1 cellular context compared by ENCODE assay signal in the genomic region with DNA sequence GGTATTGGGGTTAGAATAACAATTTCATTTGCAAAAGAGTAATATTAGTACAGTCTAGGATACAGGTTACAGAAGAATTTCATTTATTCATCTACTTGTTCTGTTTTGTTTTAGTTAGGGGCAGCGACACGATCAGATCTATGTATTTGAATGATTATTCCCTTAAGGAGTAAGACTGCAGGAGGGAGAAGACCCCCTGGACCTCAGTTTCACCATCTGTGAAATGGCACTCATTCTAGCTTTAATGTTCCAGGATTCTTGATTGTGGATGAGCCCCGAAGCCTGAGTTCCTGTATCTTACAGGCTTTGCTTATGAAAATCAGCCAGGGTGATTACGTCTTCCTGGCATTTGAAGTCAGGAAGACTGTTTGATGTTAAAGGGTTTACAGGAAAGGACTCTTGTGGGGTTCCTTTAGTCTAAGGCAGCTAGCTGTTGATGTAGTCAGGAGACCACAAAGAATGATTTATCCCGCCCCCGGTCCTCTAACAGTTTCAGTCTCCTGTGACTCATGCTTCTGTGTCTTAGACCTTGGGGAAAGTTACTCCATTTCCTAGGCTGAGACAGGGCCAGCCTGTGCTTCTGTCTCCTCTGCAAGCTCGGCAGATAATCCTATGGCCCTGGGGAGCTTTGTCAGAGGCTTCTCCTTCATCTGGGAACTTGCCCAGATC.
TF ChIP-seq lines count a peak whose summit lies in the region.

No MANE protein-coding gene starts in this region.

TF ChIP-seq in SK-N-SH treated with all-trans-retinoic acid at 6 μM for 48 hours, 23 proteins besides CTCF, POLR2A, EP300 and RAD21 (continued from another document):
- TF ChIP-seq POU6F1 (CRISPR knock-in tag; IDR thresholded peaks at IDR 0.05; ENCODE audit: borderline replicate concordance, low read depth) (no peak), PPARA (CRISPR knock-in tag; IDR thresholded peaks at IDR 0.05; ENCODE audit: borderline replicate concordance) (no peak), CSDC2 (CRISPR knock-in tag; IDR thresholded peaks at IDR 0.05) (no peak)
